8 cellular contexts compared by ENCODE assay signal in genomic region chr1:34073028-34073730, GRCh38.
"Had no signal": no experiment of that assay in that cellular context is flagged by ENCODE, and none has a peak within 500 bp of the region (broad histone marks: within the 10 kb centered on the region; RNA-seq: fewer than 3 reads in every experiment).

No MANE protein-coding gene starts in this region.

- H3K9ac ChIP-seq: GM23248 had no signal

- DNase-seq: GM23248, GOT3, H9, HCEC 1CT, KBM-7 had no signal

- FAIRE-seq: H54, HepG2 had no signal

- ATAC-seq: HepG2 had no signal

- H3K4me3 ChIP-seq: GM23248 had no signal

- H2AFZ ChIP-seq: GM23248 had no signal

- H3K27ac ChIP-seq: GM23248, HL-60 had no signal
